In genomic region chr12:92021665-92022033, GRCh38 we compare ENCODE assay signal across 18 cellular contexts.
DNase-seq lines count a peak whose midpoint lies in the region; ATAC-seq, FAIRE-seq and TF ChIP-seq lines count a peak whose summit lies in the region.
"Had no signal": no experiment of that assay in that cellular context is flagged by ENCODE, and none has a peak within 500 bp of the region (broad histone marks: within the 10 kb centered on the region; RNA-seq: fewer than 3 reads in every experiment).

No MANE protein-coding gene starts in this region.

- H3K9ac ChIP-seq in NT2/D1 (ENCODE audit: insufficient read length, low read depth): no peak overlapping the region

- no peak for FAIRE-seq in RCC 7860 (lab: Jason Lieb, UNC)
- FAIRE-seq: GM12878, keratinocyte had no signal

- peaks cover 5% of the 10 kb centered on the region for H3K4me1 ChIP-seq in BE2C
- no peaks in the 10 kb centered on the region for H3K4me1 ChIP-seq in NT2/D1 (ENCODE audit: insufficient read depth, insufficient read length)

- DNase-seq in BE2C (peak; percentile 67), H7 (peak; percentile 44), NT2/D1 (ENCODE audit: low read depth, low spot score) (peak; percentile 87), iPS DF 4.7 (ENCODE audit: extremely low read depth, low spot score) (peak; percentile 51), RCC 7860 (ENCODE audit: low spot score) (no peak), GM03348 (ENCODE audit: low spot score) (no peak), left cardiac atrium (no peak)
- DNase-seq: activated CD8-positive, alpha-beta T cell treated with anti-CD3 and anti-CD28 coated beads, Interleukin-2, amount 10 ng/mL, durations not matched to agents 7 days and 5 days; activated effector memory CD4-positive, alpha-beta T cell treated with anti-CD3 and anti-CD28 coated beads, Interleukin-2, amount 50 U/mL, for 16 hours; DMS153; NCI-H510A treated with DMSO at 0.1 percent for 48 hours; stimulated activated CD4-positive, alpha-beta T cell treated with anti-CD3 and anti-CD28 coated beads, Interleukin-2, amount 100 ng/mL, for 24 hours had no signal

- intact Hi-C loops in left cardiac atrium (cut with DNase I): no loop called here

- no peak for ATAC-seq in HG03521 (IDR thresholded peaks at IDR 0.05; ENCODE audit: unreplicated experiment)
- ATAC-seq in left cardiac atrium: no peak
- ATAC-seq: activated CD8-positive, alpha-beta T cell treated with anti-CD3 and anti-CD28 coated beads, Interleukin-2, amount 10 ng/mL, durations not matched to agents 7 days and 5 days; GM12878; Right ventricle myocardium inferior had no signal

- H3K36me3 ChIP-seq in BE2C (no peaks in the 10 kb centered on the region), H7 (replicated peaks; ENCODE audit: control insufficient read depth, insufficient read depth, low read length) (no peaks in the 10 kb centered on the region), NT2/D1 (ENCODE audit: insufficient read depth, insufficient read length, low read length) (no peaks in the 10 kb centered on the region)
- H3K36me3 ChIP-seq: breast epithelium, tibial nerve had no signal

- H3K9me3 ChIP-seq in BE2C (no peaks in the 10 kb centered on the region), NT2/D1 (ENCODE audit: insufficient read depth, low read length) (0 out of 2 replicates have a peak, but pooled peaks cover 4% of the 10 kb centered on the region)
- H3K9me3 ChIP-seq: breast epithelium had no signal

- H3K27me3 ChIP-seq in BE2C: no peaks in the 10 kb centered on the region
- H3K27me3 ChIP-seq in H7 (ENCODE audit: control insufficient read depth, insufficient read depth, low read length): no peaks in the 10 kb centered on the region
- H3K27me3 ChIP-seq in NT2/D1 (ENCODE audit: insufficient read depth, insufficient read length): no peaks in the 10 kb centered on the region
- H3K27me3 ChIP-seq: breast epithelium, tibial nerve had no signal

- H3K4me3 ChIP-seq in BE2C (ENCODE audit: low read depth, low read length) (no peak overlapping the region), H7 (ENCODE audit: insufficient read depth, low read depth, low read length) (no peak overlapping the region), NT2/D1 (ENCODE audit: insufficient read length, low read depth) (no peak overlapping the region)
- H3K4me3 ChIP-seq: breast epithelium, GM12878, tibial nerve had no signal

- TF ChIP-seq CTCF in BE2C (IDR thresholded peaks at IDR 0.05; ENCODE audit: low read depth, low read length): no peak

Comparison
In these comparisons a context has a peak if more than half of its experiments do, and no peak if none do; other contexts are left out.
1. DNase-seq: peak in BE2C (single experiment), H7 (single experiment), NT2/D1 (single experiment) and iPS DF 4.7 (single experiment); none in RCC 7860 (single experiment), GM03348 (single experiment) and left cardiac atrium (single experiment).